In genomic region chr12:3303410-3304136, GRCh38 we compare ENCODE assay signal across 13 cellular contexts.
DNase-seq lines count a peak whose midpoint lies in the region; ATAC-seq and TF ChIP-seq lines count a peak whose summit lies in the region.
"Had no signal": no experiment of that assay in that cellular context is flagged by ENCODE, and none has a peak within 500 bp of the region (broad histone marks: within the 10 kb centered on the region; RNA-seq: fewer than 3 reads in every experiment).

No MANE protein-coding gene starts in this region.

- DNase-seq in NCI-H1694 (lab: John Stamatoyannopoulos, UW) (peak; percentile 23), NCI-H1694 treated with DMSO at 0.1 percent for 48 hours (lab: John Stamatoyannopoulos, UW) (no peak), NCI-H2171 treated with DMSO at 0.1 percent for 48 hours (lab: John Stamatoyannopoulos, UW) (peak; percentile 91), GM13976 (ENCODE audit: low spot score) (no peak), natural killer cell (no peak), LoVo (ENCODE audit: low spot score) (no peak)
- DNase-seq: KG1, spleen had no signal

- no peak overlapping the region for H3K4me2 ChIP-seq in neural cell (ENCODE audit: low read length)

- in situ Hi-C loops in GM13976 (cut with MboI; ENCODE audit: low sequenced_read_pairs, unreplicated experiment) = no loop called here

- no peaks in the 10 kb centered on the region for H3K9me2 ChIP-seq in neural cell (ENCODE audit: insufficient read depth, low read length)

- no peaks in the 10 kb centered on the region for H3K79me2 ChIP-seq in neural cell (replicated peaks; ENCODE audit: insufficient read depth, low read length)

- intact Hi-C loops in natural killer cell (cut with micrococcal nuclease) = no loop called here

- H4K20me1 ChIP-seq in neural cell (ENCODE audit: insufficient read depth) = no peaks in the 10 kb centered on the region

- H3K27ac ChIP-seq in neural cell (ENCODE audit: low read length) = no peak overlapping the region
- H3K27ac ChIP-seq: cardiac muscle cell, spleen had no signal

- peak; percentile 81 for TF ChIP-seq RAD21 in neural cell (conservative IDR thresholded peaks at IDR 0.05)

- ATAC-seq in natural killer cell = no peak
- ATAC-seq: Right ventricle myocardium inferior; stimulated activated memory B cell treated with anti-CD40 and anti-IgM and Interleukin-4, amounts not matched to agents 10 μg/mL and 1 μg/mL and 100 μg/mL, for 72 hours had no signal

- no peaks in the 10 kb centered on the region for H3K36me3 ChIP-seq in neural cell (ENCODE audit: insufficient read depth, low read length)
- H3K36me3 ChIP-seq: cardiac muscle cell, spleen had no signal

- H3K9me3 Mint-ChIP-seq in brain (peaks cover 0 to 3% (median 0%) of the 10 kb centered on the region in 5 experiments), natural killer cell (no peaks in the 10 kb centered on the region)
- H3K9me3 Mint-ChIP-seq: stimulated activated memory B cell treated with anti-CD40 and anti-IgM and Interleukin-4, amounts not matched to agents 10 μg/mL and 1 μg/mL and 100 μg/mL, for 72 hours had no signal

- H2AFZ ChIP-seq in neural cell (ENCODE audit: low read depth, low read length) = no peak overlapping the region

- H3K4me3 ChIP-seq in neural cell (ENCODE audit: low read length) = no peak overlapping the region
- H3K4me3 ChIP-seq: cardiac muscle cell, spleen had no signal

- no peaks in the 10 kb centered on the region for H3F3A ChIP-seq in neural cell (ENCODE audit: insufficient read depth, low read length, poor library complexity, severe bottlenecking)

- TF ChIP-seq CTCF in brain (conservative IDR thresholded peaks at IDR 0.05) = peak; percentile 33 to 65
- TF ChIP-seq CTCF in neural cell (IDR thresholded peaks at IDR 0.05; ENCODE audit: poor library complexity, severe bottlenecking) = peak; percentile 71
- TF ChIP-seq CTCF in GM13976 (IDR thresholded peaks at IDR 0.05; ENCODE audit: borderline replicate concordance, control extremely low read depth, extremely low read depth, insufficient read depth, missing control alignments) = no peak
- TF ChIP-seq CTCF in natural killer cell (IDR thresholded peaks at IDR 0.05) = no peak

- H3K9me3 ChIP-seq in neural cell (ENCODE audit: low read length) = no peaks in the 10 kb centered on the region
- H3K9me3 ChIP-seq: spleen had no signal

- no peaks in the 10 kb centered on the region for H3K27me3 ChIP-seq in neural cell (ENCODE audit: insufficient read depth, low read depth, low read length)

- peaks cover 77% of the 10 kb centered on the region for H3K4me1 Mint-ChIP-seq in brain
- H3K4me1 Mint-ChIP-seq in natural killer cell = peaks cover 12 to 13% of the 10 kb centered on the region in 2 donors

- H3K27me3 Mint-ChIP-seq in brain = peaks cover 9% of the 10 kb centered on the region
- H3K27me3 Mint-ChIP-seq in natural killer cell (ENCODE audit: low read depth in 2 of 2) = peaks cover 0 to 13% of the 10 kb centered on the region in 2 donors

- H3K36me3 Mint-ChIP-seq in brain (no peaks in the 10 kb centered on the region), natural killer cell (no peaks in the 10 kb centered on the region)
- H3K36me3 Mint-ChIP-seq: stimulated activated memory B cell treated with anti-CD40 and anti-IgM and Interleukin-4, amounts not matched to agents 10 μg/mL and 1 μg/mL and 100 μg/mL, for 72 hours had no signal

- H3K27ac Mint-ChIP-seq in brain (peak overlapping the region in 1 of 5 experiments; percentile 39), natural killer cell (no peak overlapping the region)
- H3K27ac Mint-ChIP-seq: stimulated activated memory B cell treated with anti-CD40 and anti-IgM and Interleukin-4, amounts not matched to agents 10 μg/mL and 1 μg/mL and 100 μg/mL, for 72 hours had no signal

- H3K4me3 Mint-ChIP-seq in brain = no peak overlapping the region
- H3K4me3 Mint-ChIP-seq in natural killer cell = no peak overlapping the region
- H3K4me3 Mint-ChIP-seq: stimulated activated memory B cell treated with anti-CD40 and anti-IgM and Interleukin-4, amounts not matched to agents 10 μg/mL and 1 μg/mL and 100 μg/mL, for 72 hours had no signal

- no peak for TF ChIP-seq EP300 in neural cell (conservative IDR thresholded peaks at IDR 0.05; ENCODE audit: poor library complexity, severe bottlenecking)

- no peak overlapping the region for H3K9ac ChIP-seq in neural cell (ENCODE audit: low read length)

TF ChIP-seq in neural cell, 6 proteins besides CTCF, POLR2A, EP300 and RAD21:
- peak; percentile 81 for TF ChIP-seq SMC3 (conservative IDR thresholded peaks at IDR 0.05; ENCODE audit: poor library complexity)
- no peak for TF ChIP-seq POLR2AphosphoS5 (IDR thresholded peaks at IDR 0.05)

Comparison
In these comparisons a context has a peak if more than half of its experiments do, and no peak if none do; other contexts are left out.
1. DNase-seq: peak in NCI-H1694 (single experiment) and NCI-H2171 treated with DMSO at 0.1 percent for 48 hours (single experiment); none in NCI-H1694 treated with DMSO at 0.1 percent for 48 hours (single experiment), GM13976 (single experiment), natural killer cell (single experiment) and LoVo (single experiment).
2. CTCF ChIP-seq: peak in brain (2 of 2) and neural cell (single experiment); none in GM13976 (single experiment) and natural killer cell (single experiment).